1 cellular context compared by ENCODE assay signal in the genomic region with DNA sequence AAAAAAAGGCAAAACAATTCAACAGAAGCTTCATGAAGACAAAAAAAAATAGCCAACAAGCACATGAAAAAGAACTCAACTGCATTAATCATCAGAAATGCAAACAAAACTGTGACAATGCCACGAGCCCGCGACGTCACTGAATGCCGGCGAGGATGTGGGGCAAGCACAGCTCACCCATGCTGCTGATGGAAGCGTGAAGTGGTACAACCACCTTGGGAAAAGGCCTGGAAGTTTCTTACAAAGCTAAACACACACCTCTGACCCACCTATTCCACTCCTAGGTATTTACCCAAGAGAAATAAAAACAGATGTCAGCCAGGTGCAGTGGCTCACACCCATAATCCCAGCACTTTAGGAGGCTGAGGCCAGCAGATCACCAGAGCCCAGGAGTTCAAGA.
TF ChIP-seq lines count a peak whose summit lies in the region.

No MANE protein-coding gene starts in this region.

TF ChIP-seq in SK-N-SH, 30 proteins besides CTCF, POLR2A, EP300 and RAD21 (continued from another document):
- no peak for TF ChIP-seq USF1 (IDR thresholded peaks at IDR 0.05; ENCODE audit: borderline replicate concordance, low read depth)
- no peak for TF ChIP-seq MXI1 (IDR thresholded peaks at IDR 0.05; ENCODE audit: low read depth, low read length)
- TF ChIP-seq RFX5 (IDR thresholded peaks at IDR 0.05; ENCODE audit: low read length): no peak
- TF ChIP-seq RCOR1 (IDR thresholded peaks at IDR 0.05; ENCODE audit: low read length): no peak
- TF ChIP-seq EZH2phosphoT487 (IDR thresholded peaks at IDR 0.05; ENCODE audit: borderline replicate concordance, low read depth): no peak
- TF ChIP-seq, protein P1, sequence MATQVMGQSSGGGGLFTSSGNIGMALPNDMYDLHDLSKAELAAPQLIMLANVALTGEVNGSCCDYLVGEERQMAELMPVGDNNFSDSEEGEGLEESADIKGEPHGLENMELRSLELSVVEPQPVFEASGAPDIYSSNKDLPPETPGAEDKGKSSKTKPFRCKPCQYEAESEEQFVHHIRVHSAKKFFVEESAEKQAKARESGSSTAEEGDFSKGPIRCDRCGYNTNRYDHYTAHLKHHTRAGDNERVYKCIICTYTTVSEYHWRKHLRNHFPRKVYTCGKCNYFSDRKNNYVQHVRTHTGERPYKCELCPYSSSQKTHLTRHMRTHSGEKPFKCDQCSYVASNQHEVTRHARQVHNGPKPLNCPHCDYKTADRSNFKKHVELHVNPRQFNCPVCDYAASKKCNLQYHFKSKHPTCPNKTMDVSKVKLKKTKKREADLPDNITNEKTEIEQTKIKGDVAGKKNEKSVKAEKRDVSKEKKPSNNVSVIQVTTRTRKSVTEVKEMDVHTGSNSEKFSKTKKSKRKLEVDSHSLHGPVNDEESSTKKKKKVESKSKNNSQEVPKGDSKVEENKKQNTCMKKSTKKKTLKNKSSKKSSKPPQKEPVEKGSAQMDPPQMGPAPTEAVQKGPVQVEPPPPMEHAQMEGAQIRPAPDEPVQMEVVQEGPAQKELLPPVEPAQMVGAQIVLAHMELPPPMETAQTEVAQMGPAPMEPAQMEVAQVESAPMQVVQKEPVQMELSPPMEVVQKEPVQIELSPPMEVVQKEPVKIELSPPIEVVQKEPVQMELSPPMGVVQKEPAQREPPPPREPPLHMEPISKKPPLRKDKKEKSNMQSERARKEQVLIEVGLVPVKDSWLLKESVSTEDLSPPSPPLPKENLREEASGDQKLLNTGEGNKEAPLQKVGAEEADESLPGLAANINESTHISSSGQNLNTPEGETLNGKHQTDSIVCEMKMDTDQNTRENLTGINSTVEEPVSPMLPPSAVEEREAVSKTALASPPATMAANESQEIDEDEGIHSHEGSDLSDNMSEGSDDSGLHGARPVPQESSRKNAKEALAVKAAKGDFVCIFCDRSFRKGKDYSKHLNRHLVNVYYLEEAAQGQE (IDR thresholded peaks at IDR 0.05; ENCODE audit: low read depth, low read length): no peak
- no peak for TF ChIP-seq YY1 (IDR thresholded peaks at IDR 0.05; ENCODE audit: low read depth)
- TF ChIP-seq GABPA (IDR thresholded peaks at IDR 0.05; ENCODE audit: low read depth): no peak
- no peak for TF ChIP-seq MEF2A (IDR thresholded peaks at IDR 0.05; ENCODE audit: borderline replicate concordance, low read depth)
- TF ChIP-seq, protein P2, sequence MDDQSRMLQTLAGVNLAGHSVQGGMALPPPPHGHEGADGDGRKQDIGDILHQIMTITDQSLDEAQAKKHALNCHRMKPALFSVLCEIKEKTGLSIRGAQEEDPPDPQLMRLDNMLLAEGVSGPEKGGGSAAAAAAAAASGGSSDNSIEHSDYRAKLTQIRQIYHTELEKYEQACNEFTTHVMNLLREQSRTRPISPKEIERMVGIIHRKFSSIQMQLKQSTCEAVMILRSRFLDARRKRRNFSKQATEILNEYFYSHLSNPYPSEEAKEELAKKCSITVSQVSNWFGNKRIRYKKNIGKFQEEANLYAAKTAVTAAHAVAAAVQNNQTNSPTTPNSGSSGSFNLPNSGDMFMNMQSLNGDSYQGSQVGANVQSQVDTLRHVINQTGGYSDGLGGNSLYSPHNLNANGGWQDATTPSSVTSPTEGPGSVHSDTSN (IDR thresholded peaks at IDR 0.05): no peak
- no peak for TF ChIP-seq CHD2 (IDR thresholded peaks at IDR 0.05; ENCODE audit: low read length, partially characterized antibody)
- TF ChIP-seq POLR2AphosphoS5 (IDR thresholded peaks at IDR 0.05; ENCODE audit: low read depth, low read length): no peak
- TF ChIP-seq SMC3 (IDR thresholded peaks at IDR 0.05; ENCODE audit: low read depth, low read length): no peak
- no peak for TF ChIP-seq MAX (IDR thresholded peaks at IDR 0.05; ENCODE audit: low read depth)
